Comparison of ENCODE assay signal across 22 cellular contexts in genomic region chr11:12289667-12290476, GRCh38.
DNase-seq lines count a peak whose midpoint lies in the region; ATAC-seq and TF ChIP-seq lines count a peak whose summit lies in the region.
"Had no signal": no experiment of that assay in that cellular context is flagged by ENCODE, and none has a peak within 500 bp of the region (broad histone marks: within the 10 kb centered on the region; RNA-seq: fewer than 3 reads in every experiment).

No MANE protein-coding gene starts in this region.

- no peak overlapping the region for H2BK5ac ChIP-seq in mesendoderm (ENCODE audit: low read length)

- peak; percentile 5 for DNase-seq in SK-N-SH
- DNase-seq in DND-41 = peak; percentile 46
- DNase-seq in T-helper 17 cell = no peak
- DNase-seq in mesendoderm = peak; percentile 19
- DNase-seq in HCEC 1CT = no peak
- DNase-seq in SIG-M5 treated with dmso at 0.1 percent for 504 hours (lab: John Stamatoyannopoulos, UW; ENCODE audit: unreplicated experiment) = no peak
- no peak for DNase-seq in MM.1S
- DNase-seq: activated CD4-positive, CD25-positive, alpha-beta regulatory T cell; activated naive CD4-positive, alpha-beta T cell treated with anti-CD3 and anti-CD28 coated beads for 36 hours; Calu3; effector CD8-positive, alpha-beta T cell; GOT3; left ventricle myocardium inferior; OCI-M1; retina; SHP77 treated with DMSO at 0.1 percent for 48 hours had no signal

- TF ChIP-seq RAD21 in SK-N-SH (IDR thresholded peaks at IDR 0.05; ENCODE audit: low read length) = no peak

- H2BK120ac ChIP-seq in mesendoderm (ENCODE audit: low read depth, low read length) = no peak overlapping the region

- no peak overlapping the region for H3K23ac ChIP-seq in mesendoderm (ENCODE audit: low read length)

- peak overlapping the region; percentile 69 for H3K4me3 Mint-ChIP-seq in T-helper 17 cell
- H3K4me3 Mint-ChIP-seq: activated naive CD4-positive, alpha-beta T cell treated with anti-CD3 and anti-CD28 coated beads for 36 hours; B cell had no signal

- no peak overlapping the region for H3K9ac ChIP-seq in SK-N-SH
- H3K9ac ChIP-seq in DND-41 (ENCODE audit: low read depth, low read length) = no peak overlapping the region
- no peak overlapping the region for H3K9ac ChIP-seq in mesendoderm (ENCODE audit: low read length)
- no peak overlapping the region for H3K9ac ChIP-seq in MM.1S (ENCODE audit: low read length)

- H3K27me3 ChIP-seq in SK-N-SH (ENCODE audit: insufficient read depth) (no peaks in the 10 kb centered on the region), DND-41 (ENCODE audit: insufficient read depth, low read length, poor library complexity) (no peaks in the 10 kb centered on the region), mesendoderm (ENCODE audit: insufficient read depth, low read length, poor library complexity) (no peaks in the 10 kb centered on the region), MM.1S (replicated peaks; ENCODE audit: insufficient read depth, low read length) (no peaks in the 10 kb centered on the region)
- H3K27me3 ChIP-seq: ascending aorta, neutrophil, tibial nerve had no signal

- H3F3A ChIP-seq in SK-N-SH (replicated peaks; ENCODE audit: insufficient read depth) (peaks cover 43% of the 10 kb centered on the region), MM.1S (ENCODE audit: insufficient read depth, low read length) (no peaks in the 10 kb centered on the region)

- H3K56ac ChIP-seq in mesendoderm (ENCODE audit: low read length) = no peak overlapping the region

- POLR2A ChIA-PET in SK-N-SH (lab: Yijun Ruan, JAX) = no interaction called here

- H3K36me3 ChIP-seq in SK-N-SH (replicated peaks in 1 of 2; ENCODE audit: control insufficient read depth in 1 of 2, insufficient read depth in 2 of 2, low read length in 1 of 2) = no peaks in the 10 kb centered on the region
- H3K36me3 ChIP-seq in DND-41 (ENCODE audit: insufficient read depth, low read length) = no peaks in the 10 kb centered on the region
- no peaks in the 10 kb centered on the region for H3K36me3 ChIP-seq in mesendoderm (ENCODE audit: control insufficient read depth, insufficient read depth, low read length)
- H3K36me3 ChIP-seq in MM.1S (replicated peaks; ENCODE audit: insufficient read depth, low read length) = no peaks in the 10 kb centered on the region
- H3K36me3 ChIP-seq: left ventricle myocardium inferior, neutrophil, tibial nerve had no signal

- no peaks in the 10 kb centered on the region for H3K79me1 ChIP-seq in mesendoderm (ENCODE audit: low read length)

- H3K9me2 ChIP-seq in SK-N-SH (no peaks in the 10 kb centered on the region), MM.1S (replicated peaks; ENCODE audit: insufficient read depth, low read length) (no peaks in the 10 kb centered on the region)

- H3K4me2 ChIP-seq in SK-N-SH (no peak overlapping the region), DND-41 (ENCODE audit: insufficient read depth, low read length) (no peak overlapping the region), mesendoderm (ENCODE audit: low read length) (no peak overlapping the region), MM.1S (ENCODE audit: low read depth, low read length) (no peak overlapping the region)

- H3K9me3 ChIP-seq in SK-N-SH (no peaks in the 10 kb centered on the region), DND-41 (ENCODE audit: insufficient read depth, low read length, severe bottlenecking) (no peaks in the 10 kb centered on the region), T-helper 17 cell (ENCODE audit: control insufficient read depth, low read length, poor library complexity, severe bottlenecking) (no peaks in the 10 kb centered on the region), MM.1S (replicated peaks; ENCODE audit: insufficient read depth, low read length) (no peaks in the 10 kb centered on the region)
- H3K9me3 ChIP-seq: ascending aorta, left ventricle myocardium inferior, neutrophil, tibial nerve had no signal

- H3K4me3 ChIP-seq in SK-N-SH (ENCODE audit: low read depth in 2 of 2, low read length in 1 of 2) = no peak overlapping the region
- H3K4me3 ChIP-seq in DND-41 (ENCODE audit: low read depth in 1 of 2, low read length in 2 of 2) = no peak overlapping the region
- H3K4me3 ChIP-seq in mesendoderm (ENCODE audit: low read length) = no peak overlapping the region
- no peak overlapping the region for H3K4me3 ChIP-seq in MM.1S (ENCODE audit: low read length)
- H3K4me3 ChIP-seq: ascending aorta, left ventricle myocardium inferior, tibial nerve had no signal

- H3K4me1 ChIP-seq in SK-N-SH (ENCODE audit: control insufficient read depth in 1 of 2, insufficient read depth in 2 of 2, low read depth in 1 of 2, low read length in 1 of 2) (peaks cover 22 to 28% of the 10 kb centered on the region in 2 experiments), DND-41 (ENCODE audit: insufficient read depth, low read length) (peaks cover 14% of the 10 kb centered on the region), mesendoderm (ENCODE audit: control insufficient read depth, low read depth, low read length) (peaks cover 2% of the 10 kb centered on the region), MM.1S (ENCODE audit: low read length) (0 out of 2 replicates have a peak, but pooled peaks cover 4% of the 10 kb centered on the region)

- H3K4ac ChIP-seq in mesendoderm (ENCODE audit: low read depth, low read length) = no peak overlapping the region

- no peak overlapping the region for H3K27ac ChIP-seq in SK-N-SH (ENCODE audit: low read depth in 2 of 2, low read length in 1 of 2)
- H3K27ac ChIP-seq in DND-41 (ENCODE audit: low read length) = no peak overlapping the region
- no peak overlapping the region for H3K27ac ChIP-seq in mesendoderm (ENCODE audit: low read depth, low read length)
- H3K27ac ChIP-seq in MM.1S (ENCODE audit: low read length) = no peak overlapping the region
- H3K27ac ChIP-seq: 22Rv1, left ventricle myocardium inferior, neutrophil had no signal

- H4K5ac ChIP-seq in mesendoderm (ENCODE audit: low read length) = no peak overlapping the region

- H3K79me2 ChIP-seq in SK-N-SH (ENCODE audit: insufficient read depth) (peaks cover 7% of the 10 kb centered on the region; the same call in 1 of the 2 replicates), DND-41 (ENCODE audit: insufficient read depth, low read length) (no peaks in the 10 kb centered on the region), mesendoderm (ENCODE audit: control insufficient read depth, insufficient read depth, low read length) (no peaks in the 10 kb centered on the region), MM.1S (ENCODE audit: low read length) (no peaks in the 10 kb centered on the region)

- TF ChIP-seq CTCF in SK-N-SH (IDR thresholded peaks at IDR 0.05) (no peak), DND-41 (IDR thresholded peaks at IDR 0.05; ENCODE audit: borderline replicate concordance, extremely low read depth, low read length, poor library complexity, severe bottlenecking) (no peak), MM.1S (IDR thresholded peaks at IDR 0.05; ENCODE audit: low read length) (no peak)

- no peaks in the 10 kb centered on the region for H3K36me3 Mint-ChIP-seq in T-helper 17 cell (ENCODE audit: low read depth)

- no peak for ATAC-seq in SK-N-SH treated with all-trans-retinoic acid at 6 μM for 48 hours
- ATAC-seq in DND-41 (ENCODE audit: insufficient read depth, low read depth) = peak; percentile 71
- ATAC-seq in T-helper 17 cell = no peak

- H3K27ac Mint-ChIP-seq in T-helper 17 cell = peak overlapping the region; percentile 92
- H3K27ac Mint-ChIP-seq: activated naive CD4-positive, alpha-beta T cell treated with anti-CD3 and anti-CD28 coated beads for 36 hours; B cell had no signal

- H3K18ac ChIP-seq in mesendoderm (ENCODE audit: low read length) = no peak overlapping the region

- no peak for TF ChIP-seq EP300 in SK-N-SH (IDR thresholded peaks at IDR 0.05; ENCODE audit: borderline replicate concordance in 1 of 2, low read depth in 1 of 2, low read length in 1 of 2)

- no peak overlapping the region for H4K8ac ChIP-seq in mesendoderm (ENCODE audit: low read depth, low read length)

- H2AK5ac ChIP-seq in mesendoderm (ENCODE audit: low read length) = no peak overlapping the region

- peaks cover 25% of the 10 kb centered on the region for H3K4me1 Mint-ChIP-seq in T-helper 17 cell

- H2BK15ac ChIP-seq in mesendoderm (replicated peaks; ENCODE audit: low read depth) = no peak overlapping the region

- H4K20me1 ChIP-seq in SK-N-SH (ENCODE audit: insufficient read depth) (no peaks in the 10 kb centered on the region), DND-41 (ENCODE audit: insufficient read depth, low read length) (no peaks in the 10 kb centered on the region), MM.1S (ENCODE audit: insufficient read depth, low read length) (no peaks in the 10 kb centered on the region)

- CTCF ChIA-PET in SK-N-SH (lab: Yijun Ruan, JAX) = interaction anchor here (0.7 to 19.2 kb wide), 54 partner anchors 7 to 1009 kb away, joined by 3 to 488 read pairs (median 5); partner anchors contain the start of gene PARVA

- H2AFZ ChIP-seq in SK-N-SH (ENCODE audit: low read depth) (no peak overlapping the region), DND-41 (ENCODE audit: low read depth, low read length) (0 out of 2 replicates have a peak overlapping the region, but pooled peaks have one; percentile 0), MM.1S (ENCODE audit: low read length) (no peak overlapping the region)

- no peaks in the 10 kb centered on the region for H3K27me3 Mint-ChIP-seq in T-helper 17 cell

- WGBS in SK-N-SH (ENCODE audit: low lambda C conversion rate) = 92% methylated on average over 7 of the region's 7 CpGs
- WGBS in mesendoderm (ENCODE audit: extremely low coverage, insufficient coverage, low lambda C conversion rate) = no CpG with 5 or more reads among the region's 7 CpGs

TF ChIP-seq in SK-N-SH, 30 proteins besides CTCF, POLR2A, EP300 and RAD21 (continues in another document):
- no peak for TF ChIP-seq MEF2A (IDR thresholded peaks at IDR 0.05; ENCODE audit: borderline replicate concordance, low read depth)
- TF ChIP-seq RXRA (IDR thresholded peaks at IDR 0.05; ENCODE audit: borderline replicate concordance, low read depth) = no peak

TF ChIP-seq in SK-N-SH treated with all-trans-retinoic acid at 6 μM for 48 hours, 23 proteins besides CTCF, POLR2A, EP300 and RAD21 (continues in another document):
- TF ChIP-seq ZC3H10 (CRISPR knock-in tag; IDR thresholded peaks at IDR 0.05) = no peak
- no peak for TF ChIP-seq PPARA (CRISPR knock-in tag; IDR thresholded peaks at IDR 0.05; ENCODE audit: borderline replicate concordance)
- TF ChIP-seq TCF4 (CRISPR knock-in tag; IDR thresholded peaks at IDR 0.05; ENCODE audit: borderline replicate concordance) = no peak
- no peak for TF ChIP-seq ZNF565 (CRISPR knock-in tag; conservative IDR thresholded peaks at IDR 0.05; ENCODE audit: low read depth)
- no peak for TF ChIP-seq ZFP30 (CRISPR knock-in tag; IDR thresholded peaks at IDR 0.05)
- no peak for TF ChIP-seq ARNTL (CRISPR knock-in tag; IDR thresholded peaks at IDR 0.05; ENCODE audit: borderline replicate concordance, low read depth)
- no peak for TF ChIP-seq RARB (CRISPR knock-in tag; IDR thresholded peaks at IDR 0.05)
- no peak for TF ChIP-seq BACH2 (CRISPR knock-in tag; IDR thresholded peaks at IDR 0.05; ENCODE audit: borderline replicate concordance)

Comparison
In these comparisons a context has a peak if more than half of its experiments do, and no peak if none do; other contexts are left out.
1. DNase-seq: peak in SK-N-SH (single experiment), DND-41 (single experiment) and mesendoderm (single experiment); none in T-helper 17 cell (0 of 3), HCEC 1CT (single experiment), SIG-M5 treated with dmso at 0.1 percent for 504 hours (single experiment) and MM.1S (single experiment).